In the genomic region with DNA sequence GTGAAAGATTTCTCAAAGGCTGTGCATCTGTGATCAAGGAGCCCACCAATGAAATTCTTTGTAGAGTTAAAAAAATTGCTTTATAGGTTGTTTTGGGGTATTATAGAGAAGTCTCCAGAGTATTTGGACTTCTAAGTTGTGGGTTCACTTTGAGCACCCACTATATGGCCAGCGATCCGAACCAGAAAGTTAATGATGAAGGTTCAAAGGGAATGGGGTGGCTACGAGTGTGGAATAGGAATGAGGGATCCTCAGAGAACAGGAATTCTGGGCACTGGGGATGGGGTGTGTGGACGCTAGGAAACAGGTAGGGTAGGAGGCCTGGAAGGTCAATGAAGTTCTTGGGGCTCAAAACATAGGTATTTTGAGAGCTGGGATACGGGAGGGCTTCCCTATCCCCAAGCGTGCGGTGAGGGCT, we compare ENCODE assay signal across 8 cellular contexts. TPM values are rescaled to one million over a fixed set of nuclear protein-coding genes. Genes with fewer than 3 reads are reported as not detected.
A peak's percentile ranks its signal among the peaks of the same experiment; 100 is the strongest.
DNase-seq lines count a peak whose midpoint lies in the region; ATAC-seq and TF ChIP-seq lines count a peak whose summit lies in the region.

No MANE protein-coding gene starts in this region.

- H3K4me1 ChIP-seq in CD8-positive, alpha-beta memory T cell (ENCODE audit: insufficient read depth, low read length): peaks cover 28% of the 10 kb centered on the region
- peaks cover 32% of the 10 kb centered on the region for H3K4me1 ChIP-seq in OCI-LY3 (ENCODE audit: low read length)
- H3K4me1 ChIP-seq in neutrophil (ENCODE audit: control insufficient read depth in 1 of 2, insufficient read depth in 1 of 2, low read depth in 1 of 2, low read length in 1 of 2): peaks cover 12 to 16% of the 10 kb centered on the region in 2 experiments

- H3K36me3 ChIP-seq in CD8-positive, alpha-beta memory T cell (ENCODE audit: insufficient read depth, low read length): no peaks in the 10 kb centered on the region
- no peaks in the 10 kb centered on the region for H3K36me3 ChIP-seq in OCI-LY3 (replicated peaks; ENCODE audit: low read depth, low read length)
- no peaks in the 10 kb centered on the region for H3K36me3 ChIP-seq in neutrophil

- peaks cover 43% of the 10 kb centered on the region for H4K20me1 ChIP-seq in OCI-LY3 (ENCODE audit: insufficient read depth, low read length)

- CTCF ChIA-PET in CD8-positive, alpha-beta memory T cell (lab: Charles Lee): interaction anchor here (1.3 kb wide), 1 partner anchor 18 kb away, joined by 3 read pairs; no protein-coding TSS in a partner anchor

- POLR2A ChIA-PET in CD8-positive, alpha-beta memory T cell (lab: Charles Lee): no interaction called here

- H3K4me3 Mint-ChIP-seq in CD8-positive, alpha-beta memory T cell: peak overlapping the region; percentile 86 to 96 (median 94)
- peak overlapping the region; percentile 93 for H3K4me3 Mint-ChIP-seq in endothelial cell (ENCODE audit: unreplicated experiment)

- TF ChIP-seq CTCF in OCI-LY3 (IDR thresholded peaks at IDR 0.05; ENCODE audit: low read depth, low read length): no peak
- no peak for TF ChIP-seq CTCF in endothelial cell (IDR thresholded peaks at IDR 0.05; ENCODE audit: unreplicated experiment)
- TF ChIP-seq CTCF in neutrophil (IDR thresholded peaks at IDR 0.05): no peak

- peak overlapping the region; percentile 77 for H3K9ac ChIP-seq in OCI-LY3 (ENCODE audit: low read length)

- peaks cover 0 to 5% (median 0%) of the 10 kb centered on the region in 3 donors for H3K36me3 Mint-ChIP-seq in CD8-positive, alpha-beta memory T cell
- H3K36me3 Mint-ChIP-seq in endothelial cell (ENCODE audit: low read depth, unreplicated experiment): no peaks in the 10 kb centered on the region

- H3K79me2 ChIP-seq in OCI-LY3 (ENCODE audit: low read length): peaks cover 57% of the 10 kb centered on the region

- H3K27me3 Mint-ChIP-seq in CD8-positive, alpha-beta memory T cell: no peaks in the 10 kb centered on the region
- peaks cover 12% of the 10 kb centered on the region for H3K27me3 Mint-ChIP-seq in endothelial cell (ENCODE audit: unreplicated experiment)

- ATAC-seq in GM18907 (IDR thresholded peaks at IDR 0.05; ENCODE audit: unreplicated experiment): no peak

- H3K4me2 ChIP-seq in OCI-LY3 (ENCODE audit: low read length): peak overlapping the region; percentile 100

- H3K9me3 ChIP-seq in CD8-positive, alpha-beta memory T cell (ENCODE audit: low read length): no peaks in the 10 kb centered on the region
- H3K9me3 ChIP-seq in OCI-LY3 (ENCODE audit: insufficient read depth, low read length) (no peaks in the 10 kb centered on the region), neutrophil (no peaks in the 10 kb centered on the region)

- H3K27ac ChIP-seq in CD8-positive, alpha-beta memory T cell (ENCODE audit: low read depth, low read length): peak overlapping the region; percentile 38
- H3K27ac ChIP-seq in OCI-LY3 (ENCODE audit: low read length): peak overlapping the region; percentile 38
- H3K27ac ChIP-seq in neutrophil: no peak overlapping the region

- no peak overlapping the region for H2AFZ ChIP-seq in OCI-LY3 (ENCODE audit: low read depth, low read length)

- peak overlapping the region; percentile 51 to 95 (median 82) for H3K27ac Mint-ChIP-seq in CD8-positive, alpha-beta memory T cell
- H3K27ac Mint-ChIP-seq in endothelial cell (ENCODE audit: unreplicated experiment): peak overlapping the region; percentile 65

- no peaks in the 10 kb centered on the region for H3K27me3 ChIP-seq in CD8-positive, alpha-beta memory T cell (ENCODE audit: insufficient read depth, low read length, poor library complexity, severe bottlenecking)
- H3K27me3 ChIP-seq in OCI-LY3 (ENCODE audit: low read depth, low read length) (no peaks in the 10 kb centered on the region), neutrophil (peaks cover 7% of the 10 kb centered on the region)

- peaks cover 26 to 36% (median 31%) of the 10 kb centered on the region in 3 donors for H3K4me1 Mint-ChIP-seq in CD8-positive, alpha-beta memory T cell
- H3K4me1 Mint-ChIP-seq in endothelial cell (ENCODE audit: unreplicated experiment): peaks cover 22% of the 10 kb centered on the region

- peak overlapping the region; percentile 77 for H3K4me3 ChIP-seq in CD8-positive, alpha-beta memory T cell (ENCODE audit: low read length)
- H3K4me3 ChIP-seq in OCI-LY3 (ENCODE audit: low read length) (peak overlapping the region; percentile 90), neutrophil (ENCODE audit: low read depth in 1 of 2, low read length in 1 of 2) (peak overlapping the region; percentile 69 to 77)

- H3K9me3 Mint-ChIP-seq in CD8-positive, alpha-beta memory T cell: no peaks in the 10 kb centered on the region
- H3K9me3 Mint-ChIP-seq in endothelial cell (ENCODE audit: unreplicated experiment): no peaks in the 10 kb centered on the region

- DNase-seq in CD8-positive, alpha-beta memory T cell: no peak
- DNase-seq in endothelial cell (ENCODE audit: low spot score) (no peak), NK-92 (lab: John Stamatoyannopoulos, UW; ENCODE audit: unreplicated experiment) (no peak), ecto neural progenitor cell (ENCODE audit: low spot score) (no peak), T1000 (lab: John Stamatoyannopoulos, UW) (no peak)

RNA-seq across cellular contexts. Expression of a gene that starts 0.8 kb away (rescaled TPM):
- total RNA-seq in CD8-positive, alpha-beta memory T cell: 10 to 100 TPM; 14.6 to 15.3 TPM
- 0.66 TPM for polyA plus RNA-seq in CD8-positive, alpha-beta memory T cell
- 14.0 TPM for total RNA-seq in endothelial cell (ENCODE audit: unreplicated experiment)

RNA-seq across cellular contexts. Expression of a gene that starts 39.9 kb away (rescaled TPM):
- total RNA-seq in CD8-positive, alpha-beta memory T cell: not detected
- polyA plus RNA-seq in CD8-positive, alpha-beta memory T cell: not detected
- total RNA-seq in endothelial cell (ENCODE audit: unreplicated experiment): not detected

RNA-seq across cellular contexts. Expression of a gene that starts 59.1 kb away (rescaled TPM):
- total RNA-seq in CD8-positive, alpha-beta memory T cell: not detected
- polyA plus RNA-seq in CD8-positive, alpha-beta memory T cell: not detected
- total RNA-seq in endothelial cell (ENCODE audit: unreplicated experiment): 0.05 TPM
